8 cellular contexts compared by ENCODE assay signal in the genomic region with DNA sequence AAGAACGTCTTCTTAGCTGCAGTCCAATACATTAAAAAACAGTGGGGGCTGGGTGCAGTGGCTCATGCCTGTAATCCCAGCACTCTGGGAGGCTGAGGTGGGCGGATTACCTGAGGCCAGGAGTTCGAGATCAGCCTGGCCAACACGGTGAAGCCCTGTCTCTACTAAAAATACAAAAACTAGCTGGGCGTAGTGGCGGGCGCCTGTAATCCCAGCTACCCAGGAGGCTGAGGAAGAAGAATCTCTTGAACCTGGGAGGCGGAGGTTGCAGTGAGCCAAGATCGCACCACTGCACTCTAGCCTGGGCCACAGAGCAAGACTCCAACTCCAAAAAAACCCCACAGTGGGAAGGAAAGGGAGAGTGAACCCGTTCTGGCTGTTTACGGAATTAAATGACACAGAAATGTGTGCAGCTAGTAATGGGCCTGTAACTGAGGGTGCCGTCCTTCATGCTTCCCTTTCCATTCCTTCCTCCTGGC. TPM values are rescaled to one million over a fixed set of nuclear protein-coding genes. Genes with fewer than 3 reads are reported as not detected.
DNase-seq lines count a peak whose midpoint lies in the region; ATAC-seq, FAIRE-seq and TF ChIP-seq lines count a peak whose summit lies in the region.
"Not testable (repeated sequence)": the region's sequence is repeated elsewhere in the genome, so short reads cannot be mapped to it uniquely, and the experiment has no call there.

No MANE protein-coding gene starts in this region.

- not testable (repeated sequence) for H3K23me2 ChIP-seq in H1 (ENCODE audit: low read depth, low read length)

- TF ChIP-seq CTCF in AG04450 (IDR thresholded peaks at IDR 0.05; ENCODE audit: low read depth, low read length); H1 (IDR thresholded peaks at IDR 0.05; ENCODE audit: control extremely low read depth in 1 of 3, insufficient read depth in 1 of 3, low read depth in 1 of 3, low read length in 3 of 3); right atrium auricular region (IDR thresholded peaks at IDR 0.05); tibial nerve (IDR thresholded peaks at IDR 0.05): not testable (repeated sequence)

- not testable (repeated sequence) for H3K79me2 ChIP-seq in H1 (ENCODE audit: control insufficient read depth in 1 of 2, insufficient read depth in 2 of 2, low read length in 2 of 2)

- H3K27me3 ChIP-seq in AG04450 (ENCODE audit: control insufficient read depth, insufficient read depth, low read length); H1 (replicated peaks in 1 of 4; ENCODE audit: control insufficient read depth in 3 of 4, extremely low read depth in 1 of 4, insufficient read depth in 3 of 4, low read length in 3 of 4); right atrium auricular region; naive thymus-derived CD4-positive, alpha-beta T cell (ENCODE audit: control insufficient read depth in 2 of 2, insufficient read depth in 2 of 2, low read length in 2 of 2); skeletal muscle satellite cell (ENCODE audit: control insufficient read depth, insufficient read depth, low read length); tibial nerve: not testable (repeated sequence)

- peak overlapping the region; percentile 65 to 89 for H3K27ac Mint-ChIP-seq in T-cell
- H3K27ac Mint-ChIP-seq in activated naive CD4-positive, alpha-beta T cell treated with anti-CD3 and anti-CD28 coated beads, Interleukin-2, amount 50 U/mL, for 24 hours, result peak overlapping the region; percentile 94
- peak overlapping the region in 6 of 9 donors; percentile 54 to 79 (median 77) for H3K27ac Mint-ChIP-seq in naive thymus-derived CD4-positive, alpha-beta T cell

- POLR2A ChIA-PET in AG04450 (lab: Yijun Ruan, JAX); T-cell (lab: Charles Lee); H1 (lab: Charles Lee; ENCODE audit: partially characterized antibody): not testable (repeated sequence)
- POLR2A ChIA-PET in naive thymus-derived CD4-positive, alpha-beta T cell (lab: Charles Lee), result interaction anchor here (1.6 to 2.4 kb wide), 3 partner anchors 13 to 28 kb away, joined by 3 to 6 read pairs (median 5); no protein-coding TSS in a partner anchor

- TF ChIP-seq POLR2A in H1 (IDR thresholded peaks at IDR 0.05; ENCODE audit: control extremely low read depth in 1 of 2, low read depth in 2 of 2, low read length in 2 of 2); tibial nerve (IDR thresholded peaks at IDR 0.05): not testable (repeated sequence)

- H3K4me1 ChIP-seq in H1 (replicated peaks in 1 of 4; ENCODE audit: control insufficient read depth in 3 of 4, insufficient read depth in 4 of 4, low read length in 3 of 4); naive thymus-derived CD4-positive, alpha-beta T cell (ENCODE audit: control insufficient read depth in 2 of 2, insufficient read depth in 2 of 2, low read length in 2 of 2): not testable (repeated sequence)
- H3K4me1 ChIP-seq in right atrium auricular region (peaks cover 0 to 15% of the 10 kb centered on the region in 2 donors), skeletal muscle satellite cell (ENCODE audit: control insufficient read depth, insufficient read depth, low read length) (peaks cover 25% of the 10 kb centered on the region), tibial nerve (peaks cover 0 to 12% (median 3%) of the 10 kb centered on the region in 4 donors)

- H3K36me3 ChIP-seq in H1 (ENCODE audit: control insufficient read depth in 2 of 4, insufficient read depth in 4 of 4, low read length in 3 of 4) (peaks cover 12 to 33% (median 31%) of the 10 kb centered on the region in 4 experiments), right atrium auricular region (peaks cover 57% of the 10 kb centered on the region), skeletal muscle satellite cell (ENCODE audit: insufficient read depth, low read length) (peaks cover 52% of the 10 kb centered on the region), tibial nerve (peaks cover 4 to 97% (median 47%) of the 10 kb centered on the region in 3 donors)
- peaks cover 28 to 95% (median 38%) of the 10 kb centered on the region in 3 experiments for H3K36me3 ChIP-seq in naive thymus-derived CD4-positive, alpha-beta T cell (ENCODE audit: control insufficient read depth in 2 of 3, insufficient read depth in 3 of 3, low read length in 3 of 3)

- not testable (repeated sequence) for H3K56ac ChIP-seq in H1 (replicated peaks; ENCODE audit: insufficient read length, low read depth, low read length)

- FAIRE-seq in H1 (lab: Jason Lieb, UNC), result not testable (repeated sequence)

- not testable (repeated sequence) for H3K18ac ChIP-seq in H1 (ENCODE audit: extremely low read depth, low read length)

- H3K9ac ChIP-seq in H1 (replicated peaks in 1 of 4; ENCODE audit: extremely low read depth in 1 of 4, low read depth in 3 of 4, low read length in 3 of 4); skeletal muscle satellite cell (ENCODE audit: low read depth, low read length): not testable (repeated sequence)

- not testable (repeated sequence) for H2AFZ ChIP-seq in H1 (ENCODE audit: low read length)

- H3K23ac ChIP-seq in H1 (ENCODE audit: insufficient read length), result not testable (repeated sequence)

- H2AK5ac ChIP-seq in H1 (ENCODE audit: low read depth, low read length), result not testable (repeated sequence)

- not testable (repeated sequence) for H3K4me3 Mint-ChIP-seq in T-cell; activated naive CD4-positive, alpha-beta T cell treated with anti-CD3 and anti-CD28 coated beads, Interleukin-2, amount 50 U/mL, for 24 hours; naive thymus-derived CD4-positive, alpha-beta T cell

- not testable (repeated sequence) for H3K9me3 ChIP-seq in AG04450 (ENCODE audit: control insufficient read depth, insufficient read depth, low read length); H1 (ENCODE audit: insufficient read depth in 2 of 2, low read depth in 1 of 2, low read length in 1 of 2); right atrium auricular region; naive thymus-derived CD4-positive, alpha-beta T cell (ENCODE audit: control insufficient read depth in 2 of 3, low read length in 3 of 3); skeletal muscle satellite cell (replicated peaks; ENCODE audit: low read length); tibial nerve

- peaks cover 3 to 16% (median 4%) of the 10 kb centered on the region in 3 donors for H3K4me1 Mint-ChIP-seq in T-cell
- H3K4me1 Mint-ChIP-seq in activated naive CD4-positive, alpha-beta T cell treated with anti-CD3 and anti-CD28 coated beads, Interleukin-2, amount 50 U/mL, for 24 hours, result peaks cover 22% of the 10 kb centered on the region
- H3K4me1 Mint-ChIP-seq in naive thymus-derived CD4-positive, alpha-beta T cell, result peaks cover 0 to 15% (median 4%) of the 10 kb centered on the region in 7 donors

- H2BK20ac ChIP-seq in H1 (ENCODE audit: low read length), result not testable (repeated sequence)

- H3K79me1 ChIP-seq in H1 (ENCODE audit: low read depth, low read length), result not testable (repeated sequence)

- not testable (repeated sequence) for H2BK15ac ChIP-seq in H1 (ENCODE audit: low read length)

- DNase-seq in AG04450 (ENCODE audit: low read depth, low spot score); T-cell; H1 (ENCODE audit: low read depth in 1 of 2, low spot score in 2 of 2); right atrium auricular region (ENCODE audit: low spot score); naive thymus-derived CD4-positive, alpha-beta T cell; tibial nerve (ENCODE audit: low spot score in 2 of 2): not testable (repeated sequence)

- not testable (repeated sequence) for ATAC-seq in T-cell (replicated peaks in 1 of 4); naive thymus-derived CD4-positive, alpha-beta T cell

- H2BK5ac ChIP-seq in H1 (ENCODE audit: low read depth, low read length), result not testable (repeated sequence)

- not testable (repeated sequence) for H4K5ac ChIP-seq in H1 (ENCODE audit: insufficient read length, low read depth, low read length)

- H3K4me3 ChIP-seq in AG04450 (ENCODE audit: low read depth, low read length); H1 (ENCODE audit: extremely low read depth in 1 of 4, insufficient read depth in 2 of 4, low read depth in 3 of 4, low read length in 4 of 4); right atrium auricular region; naive thymus-derived CD4-positive, alpha-beta T cell (ENCODE audit: low read length); skeletal muscle satellite cell (ENCODE audit: low read length); tibial nerve: not testable (repeated sequence)

- not testable (repeated sequence) for H2BK120ac ChIP-seq in H1 (replicated peaks; ENCODE audit: low read depth, low read length)

- H3K4ac ChIP-seq in H1 (replicated peaks; ENCODE audit: insufficient read length, low read depth, low read length), result not testable (repeated sequence)

- not testable (repeated sequence) for TF ChIP-seq EP300 in H1 (IDR thresholded peaks at IDR 0.05; ENCODE audit: borderline replicate concordance in 1 of 2, low read depth in 2 of 2, low read length in 2 of 2); tibial nerve (IDR thresholded peaks at IDR 0.05)

- H3K4me2 ChIP-seq in H1 (ENCODE audit: insufficient read depth in 1 of 2, low read depth in 2 of 2, low read length in 2 of 2), result not testable (repeated sequence)
- peak overlapping the region; percentile 4 for H3K4me2 ChIP-seq in skeletal muscle satellite cell (ENCODE audit: low read length)

- not testable (repeated sequence) for H4K91ac ChIP-seq in H1 (replicated peaks; ENCODE audit: insufficient read length, low read length)

- not testable (repeated sequence) for TF ChIP-seq RAD21 in H1 (IDR thresholded peaks at IDR 0.05 in 1 of 2, conservative IDR thresholded peaks at IDR 0.05 in 1 of 2; ENCODE audit: low read depth in 2 of 2, low read length in 2 of 2)

- not testable (repeated sequence) for H3K9me3 Mint-ChIP-seq in T-cell; activated naive CD4-positive, alpha-beta T cell treated with anti-CD3 and anti-CD28 coated beads, Interleukin-2, amount 50 U/mL, for 24 hours; naive thymus-derived CD4-positive, alpha-beta T cell

- 94% methylated on average over 11 of the region's 12 CpGs; no CpG with 5 or more reads in 1 of the 2 experiments for WGBS in H1 (ENCODE audit: extremely low coverage in 1 of 2, insufficient coverage in 1 of 2, insufficient read length in 1 of 2, insufficient replicate concordance in 2 of 2, low coverage in 1 of 2, low lambda C conversion rate in 2 of 2, missing lambda C conversion rate in 1 of 2), 2 experiments
- 81 to 90% methylated on average over 12 of the region's 12 CpGs for WGBS in tibial nerve, 2 donors

- H3K27me3 Mint-ChIP-seq in T-cell; activated naive CD4-positive, alpha-beta T cell treated with anti-CD3 and anti-CD28 coated beads, Interleukin-2, amount 50 U/mL, for 24 hours; naive thymus-derived CD4-positive, alpha-beta T cell: not testable (repeated sequence)

- intact Hi-C loops in naive thymus-derived CD4-positive, alpha-beta T cell (cut with micrococcal nuclease), result not testable (repeated sequence)

- H4K20me1 ChIP-seq in H1 (replicated peaks in 1 of 2; ENCODE audit: control insufficient read depth in 1 of 2, insufficient read depth in 2 of 2, low read length in 2 of 2), result not testable (repeated sequence)

- not testable (repeated sequence) for H3K14ac ChIP-seq in H1 (ENCODE audit: insufficient read length)

- H3K27ac ChIP-seq in AG04450 (ENCODE audit: low read depth, low read length), result peak overlapping the region; percentile 55
- H3K27ac ChIP-seq in H1 (ENCODE audit: low read depth, low read length), result 0 out of 2 replicates have a peak overlapping the region, but pooled peaks have one; percentile 39
- peak overlapping the region; percentile 74 to 77 for H3K27ac ChIP-seq in right atrium auricular region
- H3K27ac ChIP-seq in naive thymus-derived CD4-positive, alpha-beta T cell (ENCODE audit: low read depth, low read length), result not testable (repeated sequence)
- peak overlapping the region; percentile 59 to 84 (median 74) for H3K27ac ChIP-seq in tibial nerve

- H3K36me3 Mint-ChIP-seq in T-cell, result peaks cover 74% of the 10 kb centered on the region
- peaks cover 42% of the 10 kb centered on the region for H3K36me3 Mint-ChIP-seq in activated naive CD4-positive, alpha-beta T cell treated with anti-CD3 and anti-CD28 coated beads, Interleukin-2, amount 50 U/mL, for 24 hours
- H3K36me3 Mint-ChIP-seq in naive thymus-derived CD4-positive, alpha-beta T cell, result peaks cover 22 to 71% (median 54%) of the 10 kb centered on the region in 5 donors

- CTCF ChIA-PET in AG04450 (lab: Charles Lee) (interaction anchor here (0.7 to 0.8 kb wide), 3 partner anchors 16 to 75 kb away, joined by 3 to 5 read pairs (median 3); no protein-coding TSS in a partner anchor), H1 (lab: Charles Lee; ENCODE audit: partially characterized antibody) (interaction anchor here (1.0 kb wide), 1 partner anchor 35 kb away, joined by 3 read pairs; a partner anchor contains a TSS)
- CTCF ChIA-PET in T-cell (lab: Charles Lee); naive thymus-derived CD4-positive, alpha-beta T cell (lab: Charles Lee): not testable (repeated sequence)

- not testable (repeated sequence) for H2BK12ac ChIP-seq in H1 (ENCODE audit: low read depth, low read length)

- not testable (repeated sequence) for H4K8ac ChIP-seq in H1 (ENCODE audit: extremely low read depth, insufficient read depth, low read length)

RNA-seq across cellular contexts. Expression of a gene that starts 35.7 kb away (rescaled TPM):
- 31.6 and 37.4 TPM in 2 replicates for polyA plus RNA-seq in AG04450 (2011; rRNA removed)
- 33.0 and 34.3 TPM in 2 replicates for polyA minus RNA-seq in AG04450 (2011; rRNA and poly(A)+ RNA removed)
- total RNA-seq in T-cell, result 100 to 1,000 TPM; 151 to 180 (median 177) TPM
- total RNA-seq in H1 (2021; fragmentation: NEBNext Ultra II Directional; extraction: Animal tissue kit (Norgen Biotek cat#: 25700)), result 25.8 and 31.4 TPM in 2 replicates
- 5.0 and 5.6 TPM in 2 replicates for polyA plus RNA-seq in H1 (2011; rRNA removed)
- 5.2 TPM for polyA plus RNA-seq in H1 (2011; cell fraction: cytosol; rRNA removed)
- 18.5 TPM for polyA plus RNA-seq in H1 (2011; cell fraction: nucleus; rRNA removed)
- 7.1 to 10.5 TPM (median 8.5 TPM) in 4 replicates for polyA plus RNA-seq in H1 (2012, experiment 1 of 2)
- polyA plus RNA-seq in H1 (2012, experiment 2 of 2), result 0.52 TPM
- 8.6 TPM for polyA plus RNA-seq in H1 (2013, experiment 1 of 2)
- 8.5 TPM for polyA plus RNA-seq in H1 (2013, experiment 2 of 2)
- 17.0 and 23.5 TPM in 2 replicates for polyA minus RNA-seq in H1 (2011; rRNA and poly(A)+ RNA removed)
- polyA minus RNA-seq in H1 (2011; cell fraction: cytosol; rRNA and poly(A)+ RNA removed), result 7.2 TPM
- polyA minus RNA-seq in H1 (2011; cell fraction: nucleus; rRNA and poly(A)+ RNA removed), result 32.6 TPM
- total RNA-seq in right atrium auricular region, result 10 to 100 TPM; 17.1 to 24.8 TPM
- 100 to 1,000 TPM in 4 of 5 experiments, 10 to 100 TPM in 1; 93.0 to 259 (median 185) TPM for total RNA-seq in naive thymus-derived CD4-positive, alpha-beta T cell
- polyA plus RNA-seq in naive thymus-derived CD4-positive, alpha-beta T cell, result 10 to 100 TPM; 12.5 to 17.3 TPM
- total RNA-seq in skeletal muscle satellite cell (2012; rRNA removed), result 7.6 and 9.4 TPM in 2 replicates
- 10 to 100 TPM; 44.6 to 57.5 (median 54.4) TPM for total RNA-seq in tibial nerve

RNA-seq across cellular contexts. Expression of a gene that starts 42.8 kb away (rescaled TPM):
- polyA plus RNA-seq in AG04450 (2011; rRNA removed) (28.1 and 29.9 TPM in 2 replicates), H1 (2011; rRNA removed) (13.3 and 15.0 TPM in 2 replicates)
- 24.2 and 26.1 TPM in 2 replicates for polyA minus RNA-seq in AG04450 (2011; rRNA and poly(A)+ RNA removed)
- total RNA-seq in T-cell (100 to 1,000 TPM in 4 of 5 donors, 10 to 100 TPM in 1; 90.8 to 110 (median 103) TPM), right atrium auricular region (10 to 100 TPM; 12.5 to 18.6 TPM), tibial nerve (10 to 100 TPM; 22.9 to 73.5 (median 38.8) TPM)
- total RNA-seq in H1 (2021; fragmentation: NEBNext Ultra II Directional; extraction: Animal tissue kit (Norgen Biotek cat#: 25700)), result 41.3 and 43.5 TPM in 2 replicates
- 14.3 TPM for polyA plus RNA-seq in H1 (2011; cell fraction: cytosol; rRNA removed)
- 11.1 TPM for polyA plus RNA-seq in H1 (2011; cell fraction: nucleus; rRNA removed)
- 19.7 to 21.0 TPM (median 20.5 TPM) in 4 replicates for polyA plus RNA-seq in H1 (2012, experiment 1 of 2)
- 12.2 TPM for polyA plus RNA-seq in H1 (2012, experiment 2 of 2)
- 16.8 TPM for polyA plus RNA-seq in H1 (2013, experiment 1 of 2)
- 15.5 TPM for polyA plus RNA-seq in H1 (2013, experiment 2 of 2)
- polyA minus RNA-seq in H1 (2011; rRNA and poly(A)+ RNA removed), result 10.4 and 14.4 TPM in 2 replicates
- polyA minus RNA-seq in H1 (2011; cell fraction: cytosol; rRNA and poly(A)+ RNA removed), result 18.9 TPM
- 14.2 TPM for polyA minus RNA-seq in H1 (2011; cell fraction: nucleus; rRNA and poly(A)+ RNA removed)
- total RNA-seq in naive thymus-derived CD4-positive, alpha-beta T cell, result 100 to 1,000 TPM in 4 of 5 experiments, 10 to 100 TPM in 1; 100.0 to 128 (median 114) TPM
- 10 to 100 TPM; 34.9 to 68.2 TPM for polyA plus RNA-seq in naive thymus-derived CD4-positive, alpha-beta T cell
- 24.9 and 31.4 TPM in 2 replicates for total RNA-seq in skeletal muscle satellite cell (2012; rRNA removed)
